In genomic region chr3:71543371-71544016, GRCh38 we compare ENCODE assay signal across 9 cellular contexts. TPM values are rescaled to one million over a fixed set of nuclear protein-coding genes. Genes with fewer than 3 reads are reported as not detected.
DNase-seq lines count a peak whose midpoint lies in the region; ATAC-seq and TF ChIP-seq lines count a peak whose summit lies in the region.
"Had no signal": no experiment of that assay in that cellular context is flagged by ENCODE, and none has a peak within 500 bp of the region (broad histone marks: within the 10 kb centered on the region; RNA-seq: fewer than 3 reads in every experiment).

No MANE protein-coding gene starts in this region.

- H3K36me3 Mint-ChIP-seq in activated T-helper 17 cell treated with anti-CD3 and anti-CD28 coated beads, Interleukin-2, amount 50 U/mL, for 72 hours (ENCODE audit: low read depth) = no peaks in the 10 kb centered on the region
- H3K36me3 Mint-ChIP-seq in naive B cell = no peaks in the 10 kb centered on the region

- H3K36me3 ChIP-seq in ACC112 (ENCODE audit: insufficient read depth, low read length) = no peaks in the 10 kb centered on the region

- H3K79me2 ChIP-seq in ACC112 (ENCODE audit: control insufficient read depth, insufficient read depth, low read length, unreplicated experiment) = no peaks in the 10 kb centered on the region

- DNase-seq in naive B cell (no peak), NCI-H2227 (lab: John Stamatoyannopoulos, UW; ENCODE audit: unreplicated experiment) (no peak), GM20000 (ENCODE audit: low spot score) (no peak)

- ATAC-seq in GM21825 (IDR thresholded peaks at IDR 0.05; ENCODE audit: unreplicated experiment) (peak; percentile 3), naive B cell (ENCODE audit: low read depth in 2 of 2) (peak in 1 of 2 donors; percentile 12), HG03039 (IDR thresholded peaks at IDR 0.05; ENCODE audit: unreplicated experiment) (no peak), GM19397 (IDR thresholded peaks at IDR 0.05; ENCODE audit: unreplicated experiment) (no peak)
- ATAC-seq in activated T-helper 17 cell treated with anti-CD3 and anti-CD28 coated beads, Interleukin-2, amount 50 U/mL, for 72 hours (replicated peaks) = peak; percentile 92

- H3K4me3 Mint-ChIP-seq in activated T-helper 17 cell treated with anti-CD3 and anti-CD28 coated beads, Interleukin-2, amount 50 U/mL, for 72 hours = no peak overlapping the region
- peak overlapping the region in 2 of 8 donors; percentile 79 to 82 for H3K4me3 Mint-ChIP-seq in naive B cell
- H3K4me3 Mint-ChIP-seq: T-helper 1 cell treated with Interleukin-12 subunit alpha and Interleukin-12 subunit beta and Interleukin-4 antibody, amounts not matched to agents 30 μg/mL and 1 μg/mL, for 36 hours had no signal

- peak overlapping the region; percentile 65 for H2AFZ ChIP-seq in ACC112 (ENCODE audit: low read length, unreplicated experiment)

- H3K4me3 ChIP-seq in ACC112 (ENCODE audit: low read depth, low read length) = no peak overlapping the region

- no peak overlapping the region for H3K27ac ChIP-seq in ACC112 (ENCODE audit: low read depth, low read length)

- TF ChIP-seq CTCF in GM20000 (IDR thresholded peaks at IDR 0.05; ENCODE audit: extremely low read depth, missing control alignments) = no peak

- peaks cover 27% of the 10 kb centered on the region for H3K4me1 ChIP-seq in ACC112 (ENCODE audit: control insufficient read depth, insufficient read depth, low read length, unreplicated experiment)

- no peaks in the 10 kb centered on the region for H3K27me3 Mint-ChIP-seq in activated T-helper 17 cell treated with anti-CD3 and anti-CD28 coated beads, Interleukin-2, amount 50 U/mL, for 72 hours
- no peaks in the 10 kb centered on the region for H3K27me3 Mint-ChIP-seq in naive B cell

- peaks cover 3% of the 10 kb centered on the region for H3K4me1 Mint-ChIP-seq in activated T-helper 17 cell treated with anti-CD3 and anti-CD28 coated beads, Interleukin-2, amount 50 U/mL, for 72 hours
- peaks cover 40 to 63% (median 57%) of the 10 kb centered on the region in 3 donors for H3K4me1 Mint-ChIP-seq in naive B cell

- no peak overlapping the region for H3K27ac Mint-ChIP-seq in activated T-helper 17 cell treated with anti-CD3 and anti-CD28 coated beads, Interleukin-2, amount 50 U/mL, for 72 hours
- H3K27ac Mint-ChIP-seq in naive B cell = peak overlapping the region in 4 of 6 donors; percentile 20 to 91 (median 64)
- H3K27ac Mint-ChIP-seq: T-helper 1 cell treated with Interleukin-12 subunit alpha and Interleukin-12 subunit beta and Interleukin-4 antibody, amounts not matched to agents 30 μg/mL and 1 μg/mL, for 36 hours had no signal

- no peaks in the 10 kb centered on the region for H3K27me3 ChIP-seq in ACC112 (ENCODE audit: insufficient read depth, low read length)

- no peaks in the 10 kb centered on the region for H3K9me3 Mint-ChIP-seq in activated T-helper 17 cell treated with anti-CD3 and anti-CD28 coated beads, Interleukin-2, amount 50 U/mL, for 72 hours
- H3K9me3 Mint-ChIP-seq in naive B cell = no peaks in the 10 kb centered on the region
- H3K9me3 Mint-ChIP-seq: T-helper 1 cell treated with Interleukin-12 subunit alpha and Interleukin-12 subunit beta and Interleukin-4 antibody, amounts not matched to agents 30 μg/mL and 1 μg/mL, for 36 hours had no signal

RNA-seq across cellular contexts. Expression of gene FOXP1, which starts 40.0 kb away (rescaled TPM):
- total RNA-seq in activated T-helper 17 cell treated with anti-CD3 and anti-CD28 coated beads, Interleukin-2, amount 50 U/mL, for 72 hours = 100 to 1,000 TPM; 101 to 171 TPM
- 100 to 1,000 TPM; 441 to 620 (median 523) TPM for polyA plus RNA-seq in naive B cell (ENCODE audit: low read depth in 6 of 6)

Comparison
In these comparisons a context has a peak if more than half of its experiments do, and no peak if none do; other contexts are left out.
1. ATAC-seq: peak in GM21825 (single experiment) and activated T-helper 17 cell treated with anti-CD3 and anti-CD28 coated beads, Interleukin-2, amount 50 U/mL, for 72 hours (single experiment); none in HG03039 (single experiment) and GM19397 (single experiment).